10 cellular contexts compared by ENCODE assay signal in genomic region chr1:111920221-111921024, GRCh38.
DNase-seq lines count a peak whose midpoint lies in the region; ATAC-seq and TF ChIP-seq lines count a peak whose summit lies in the region.
"Had no signal": no experiment of that assay in that cellular context is flagged by ENCODE, and none has a peak within 500 bp of the region (broad histone marks: within the 10 kb centered on the region; RNA-seq: fewer than 3 reads in every experiment).

No MANE protein-coding gene starts in this region.

- H3K36me3 ChIP-seq in lower lobe of right lung = no peaks in the 10 kb centered on the region
- no peaks in the 10 kb centered on the region for H3K36me3 ChIP-seq in CD4-positive, alpha-beta memory T cell (ENCODE audit: insufficient read depth, low read length)

- CTCF ChIA-PET in MCF 10A (lab: Yijun Ruan, JAX) = interaction anchor here (1.2 kb wide), 1 partner anchor 72 kb away, joined by 3 read pairs; no protein-coding TSS in a partner anchor
- CTCF ChIA-PET in CD4-positive, alpha-beta memory T cell (lab: Charles Lee; ENCODE audit: partially characterized antibody) = no interaction called here

- no peak overlapping the region for H3K4me3 ChIP-seq in lower lobe of right lung
- no peak overlapping the region for H3K4me3 ChIP-seq in CD4-positive, alpha-beta memory T cell (ENCODE audit: low read length in 2 of 2)

- H3K4me3 Mint-ChIP-seq in MCF 10A (ENCODE audit: unreplicated experiment) = no peak overlapping the region
- no peak overlapping the region for H3K4me3 Mint-ChIP-seq in CD4-positive, alpha-beta memory T cell
- H3K4me3 Mint-ChIP-seq: activated B cell treated with CpG ODN at 0.5 μM for 24 hours; CD4-positive, CD25-positive, alpha-beta regulatory T cell had no signal

- H3K27ac ChIP-seq in lower lobe of right lung = no peak overlapping the region
- H3K27ac ChIP-seq in CD4-positive, alpha-beta memory T cell (ENCODE audit: low read depth, low read length) = no peak overlapping the region

- TF ChIP-seq CTCF in MCF 10A (IDR thresholded peaks at IDR 0.05; ENCODE audit: unreplicated experiment) (no peak), lower lobe of right lung (IDR thresholded peaks at IDR 0.05) (no peak)

- H3K27ac Mint-ChIP-seq in MCF 10A (ENCODE audit: low read depth, unreplicated experiment) = no peak overlapping the region
- H3K27ac Mint-ChIP-seq in CD4-positive, alpha-beta memory T cell = no peak overlapping the region
- H3K27ac Mint-ChIP-seq: activated B cell treated with CpG ODN at 0.5 μM for 24 hours; CD4-positive, CD25-positive, alpha-beta regulatory T cell had no signal

- BruUV-seq in MCF 10A (replicated peaks; lab: Mats Ljungman, UMichigan) = no TSS peak

- peaks cover 6% of the 10 kb centered on the region for H3K4me1 ChIP-seq in lower lobe of right lung
- no peaks in the 10 kb centered on the region for H3K4me1 ChIP-seq in CD4-positive, alpha-beta memory T cell (ENCODE audit: insufficient read depth, low read length)

- no peaks in the 10 kb centered on the region for H3K9me3 ChIP-seq in lower lobe of right lung
- no peaks in the 10 kb centered on the region for H3K9me3 ChIP-seq in CD4-positive, alpha-beta memory T cell (ENCODE audit: control insufficient read depth in 1 of 2, low read length in 2 of 2)

- peaks cover 7% of the 10 kb centered on the region for H3K27me3 ChIP-seq in lower lobe of right lung (ENCODE audit: low read depth)
- H3K27me3 ChIP-seq in CD4-positive, alpha-beta memory T cell (ENCODE audit: insufficient read depth, low read length) = no peaks in the 10 kb centered on the region

- H3K9me3 Mint-ChIP-seq in MCF 10A (ENCODE audit: unreplicated experiment) = no peaks in the 10 kb centered on the region
- H3K9me3 Mint-ChIP-seq in CD4-positive, alpha-beta memory T cell = no peaks in the 10 kb centered on the region
- H3K9me3 Mint-ChIP-seq: activated B cell treated with CpG ODN at 0.5 μM for 24 hours; CD4-positive, CD25-positive, alpha-beta regulatory T cell had no signal

- peak; percentile 72 to 77 for ATAC-seq in lower lobe of right lung
- no peak for ATAC-seq in GM21360 (IDR thresholded peaks at IDR 0.05; ENCODE audit: unreplicated experiment)

- POLR2A ChIA-PET in MCF 10A (lab: Yijun Ruan, JAX) = no interaction called here
- POLR2A ChIA-PET in CD4-positive, alpha-beta memory T cell (lab: Charles Lee; ENCODE audit: partially characterized antibody) = no interaction called here

- peak; percentile 58 for DNase-seq in AG08395 (ENCODE audit: low spot score)
- DNase-seq in NCI-H1417 (lab: John Stamatoyannopoulos, UW) = peak; percentile 55 to 94 (median 77)
- DNase-seq in MCF 10A (ENCODE audit: unreplicated experiment) = peak; percentile 2
- DNase-seq in lower lobe of right lung = no peak
- DNase-seq in CD4-positive, alpha-beta memory T cell = no peak
- DNase-seq in activated effector memory CD4-positive, alpha-beta T cell treated with anti-CD3 and anti-CD28 coated beads, Interleukin-2, amount 50 U/mL, for 16 hours = no peak
- no peak for DNase-seq in stimulated activated CD4-positive, alpha-beta T cell treated with anti-CD3 and anti-CD28 coated beads, Interleukin-4, amount 100 ng/mL, for 24 hours
- DNase-seq: activated B cell treated with CpG ODN at 0.5 μM for 24 hours; CD4-positive, CD25-positive, alpha-beta regulatory T cell had no signal

- H3K4me1 Mint-ChIP-seq in MCF 10A (ENCODE audit: insufficient read depth, unreplicated experiment) = peaks cover 5% of the 10 kb centered on the region
- no peaks in the 10 kb centered on the region for H3K4me1 Mint-ChIP-seq in CD4-positive, alpha-beta memory T cell
- H3K4me1 Mint-ChIP-seq: activated B cell treated with CpG ODN at 0.5 μM for 24 hours; CD4-positive, CD25-positive, alpha-beta regulatory T cell had no signal

- H3K27me3 Mint-ChIP-seq in MCF 10A (ENCODE audit: insufficient read depth, unreplicated experiment) = peaks cover 47% of the 10 kb centered on the region
- H3K27me3 Mint-ChIP-seq in CD4-positive, alpha-beta memory T cell = peaks cover 15 to 28% of the 10 kb centered on the region in 2 donors

- intact Hi-C loops in MCF 10A (cut with micrococcal nuclease) = no loop called here
- intact Hi-C loops in lower lobe of right lung (cut with DNase I) = no loop called here
- intact Hi-C loops in CD4-positive, alpha-beta memory T cell (cut with micrococcal nuclease) = no loop called here

- H3K36me3 Mint-ChIP-seq in MCF 10A (ENCODE audit: insufficient read depth, unreplicated experiment) = no peaks in the 10 kb centered on the region
- H3K36me3 Mint-ChIP-seq in CD4-positive, alpha-beta memory T cell = no peaks in the 10 kb centered on the region
- H3K36me3 Mint-ChIP-seq: CD4-positive, CD25-positive, alpha-beta regulatory T cell had no signal

Comparison
In these comparisons a context has a peak if more than half of its experiments do, and no peak if none do; other contexts are left out.
1. DNase-seq: peak in AG08395 (single experiment), NCI-H1417 (3 of 3) and MCF 10A (single experiment); none in lower lobe of right lung (single experiment), CD4-positive, alpha-beta memory T cell (0 of 5), activated effector memory CD4-positive, alpha-beta T cell treated with anti-CD3 and anti-CD28 coated beads, Interleukin-2, amount 50 U/mL, for 16 hours (single experiment) and stimulated activated CD4-positive, alpha-beta T cell treated with anti-CD3 and anti-CD28 coated beads, Interleukin-4, amount 100 ng/mL, for 24 hours (single experiment).